15 cellular contexts compared by ENCODE assay signal in the genomic region with DNA sequence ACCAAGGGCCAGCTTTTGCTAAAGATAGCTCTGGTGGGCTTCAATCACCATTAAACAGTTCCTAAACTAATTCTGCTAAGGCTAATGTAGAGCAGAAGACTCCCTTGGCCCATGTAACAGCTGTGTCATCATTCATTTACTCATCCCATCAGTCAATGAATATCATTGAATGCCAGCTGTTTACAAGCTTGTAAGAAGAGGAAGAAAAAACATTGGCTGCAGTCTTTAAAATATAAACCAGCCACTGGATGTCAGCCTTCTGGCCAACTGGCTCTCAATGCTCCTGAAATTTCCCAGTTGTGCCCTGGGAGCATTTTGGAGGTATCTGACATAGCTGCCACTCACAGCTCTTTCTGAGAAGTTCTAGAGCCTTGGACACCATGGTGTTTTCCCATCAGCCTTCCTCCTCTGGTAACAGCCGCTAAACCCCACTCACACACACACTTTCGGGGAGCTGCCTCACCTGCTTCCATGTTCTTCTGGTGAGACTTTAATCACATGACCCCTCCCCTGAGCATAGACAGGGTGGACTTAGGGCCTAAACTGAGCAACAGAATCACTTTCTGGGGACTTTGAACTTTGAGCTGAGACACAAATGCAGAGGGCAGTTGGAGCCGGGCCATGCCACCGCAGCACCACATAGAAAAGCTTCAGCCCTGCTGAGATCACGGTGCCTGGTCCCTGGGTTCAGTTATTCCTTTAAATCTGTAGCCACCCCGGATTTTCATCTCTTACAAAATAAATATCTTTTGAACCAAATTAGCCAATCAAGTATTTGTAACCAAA. TPM values are rescaled to one million over a fixed set of nuclear protein-coding genes. Genes with fewer than 3 reads are reported as not detected.
A peak's percentile ranks its signal among the peaks of the same experiment; 100 is the strongest.
DNase-seq lines count a peak whose midpoint lies in the region; TF ChIP-seq lines count a peak whose summit lies in the region.
"Had no signal": no experiment of that assay in that cellular context is flagged by ENCODE, and none has a peak within 500 bp of the region (broad histone marks: within the 10 kb centered on the region; RNA-seq: fewer than 3 reads in every experiment).

No MANE protein-coding gene starts in this region.

- DNase-seq in A673 (ENCODE audit: low spot score) (peak; percentile 46), HFFc6 (peak; percentile 27), SK-N-DZ (ENCODE audit: low spot score) (peak; percentile 42), kidney tubule cell (ENCODE audit: low spot score) (peak; percentile 23), hippocampal formation (lab: John Stamatoyannopoulos, UW) (no peak), NCI-H1417 treated with DMSO at 0.1 percent for 48 hours (lab: John Stamatoyannopoulos, UW) (no peak), nephron progenitor cell (no peak)
- DNase-seq in activated CD4-positive, CD25-positive, alpha-beta regulatory T cell treated with anti-CD3 and anti-CD28 coated beads, Interleukin-2, amount 50 U/mL, for 72 hours, result no peak
- DNase-seq: NCI-H1105 treated with DMSO at 0.1 percent for 48 hours; NCI-H526 treated with DMSO at 0.1 percent for 48 hours; stimulated activated CD4-positive, alpha-beta T cell treated with anti-CD3 and anti-CD28 coated beads, Interleukin-1b, Interleukin-23, amount 100 ng/mL, for 48 hours; stimulated activated CD8-positive, alpha-beta memory T cell treated with anti-CD3 and anti-CD28 coated beads, Interleukin-4, amount 100 ng/mL, for 48 hours; thyroid gland had no signal

- H3K4me3 ChIP-seq in A673 (ENCODE audit: low read depth, low read length, poor library complexity, severe bottlenecking), result no peak overlapping the region
- H3K4me3 ChIP-seq: SJCRH30, thyroid gland had no signal

- no peaks in the 10 kb centered on the region; the same call in none of the 2 replicates for H3K27me3 Mint-ChIP-seq in HFFc6 (ENCODE audit: insufficient read depth)
- H3K27me3 Mint-ChIP-seq in nephron progenitor cell (ENCODE audit: low read depth, poor library complexity), result peaks cover 16% of the 10 kb centered on the region

- H3K27ac Mint-ChIP-seq in HFFc6 (no peak overlapping the region), nephron progenitor cell (no peak overlapping the region)

- H3K9me3 ChIP-seq in A673 (ENCODE audit: low read depth, low read length, poor library complexity, severe bottlenecking), result no peaks in the 10 kb centered on the region
- H3K9me3 ChIP-seq: SJCRH30, thyroid gland had no signal

- H3K4me3 Mint-ChIP-seq in HFFc6, result no peak overlapping the region
- H3K4me3 Mint-ChIP-seq in nephron progenitor cell, result no peak overlapping the region

- H3K9me3 Mint-ChIP-seq in HFFc6, result no peaks in the 10 kb centered on the region
- H3K9me3 Mint-ChIP-seq in nephron progenitor cell, result no peaks in the 10 kb centered on the region
- H3K9me3 Mint-ChIP-seq: brain had no signal

- CTCF ChIA-PET in A673 (lab: Charles Lee), result interaction anchor here (0.7 kb wide), 1 partner anchor 80 kb away, joined by 3 read pairs; the partner anchor contains the start of gene PCNX1

- POLR2A ChIA-PET in A673 (lab: Charles Lee; ENCODE audit: low non-redundant PET), result interaction anchor here (0.6 kb wide), 1 partner anchor 124 kb away, joined by 6 read pairs; no protein-coding TSS in a partner anchor

- H3K4me1 Mint-ChIP-seq in HFFc6 (ENCODE audit: low read depth), result peaks cover 12% of the 10 kb centered on the region
- peaks cover 17% of the 10 kb centered on the region for H3K4me1 Mint-ChIP-seq in nephron progenitor cell

- BruUV-seq in A673 (replicated peaks; lab: Mats Ljungman, UMichigan), result no TSS peak

- TF ChIP-seq CTCF in A673 (conservative IDR thresholded peaks at IDR 0.05; ENCODE audit: low read depth, low read length), result 0 out of 2 replicates have a peak, but pooled peaks have one; percentile 26
- peak; percentile 38 for TF ChIP-seq CTCF in HFFc6 (IDR thresholded peaks at IDR 0.05)
- TF ChIP-seq CTCF in nephron progenitor cell (IDR thresholded peaks at IDR 0.05), result no peak

- H3K4me1 ChIP-seq in A673 (ENCODE audit: insufficient read depth, low read length, poor library complexity, severe bottlenecking), result peaks cover 5% of the 10 kb centered on the region
- H3K4me1 ChIP-seq: SJCRH30 had no signal

- H3K36me3 ChIP-seq in A673 (ENCODE audit: insufficient read depth, low read length, poor library complexity, severe bottlenecking), result no peaks in the 10 kb centered on the region
- H3K36me3 ChIP-seq: SJCRH30, thyroid gland had no signal

- H3K27ac ChIP-seq in A673 (ENCODE audit: low read depth, low read length, poor library complexity, severe bottlenecking), result no peak overlapping the region
- H3K27ac ChIP-seq: SJCRH30, thyroid gland had no signal

- no peaks in the 10 kb centered on the region for H3K36me3 Mint-ChIP-seq in HFFc6 (ENCODE audit: low read depth)
- H3K36me3 Mint-ChIP-seq in nephron progenitor cell (ENCODE audit: low read depth), result peaks cover 5% of the 10 kb centered on the region
- H3K36me3 Mint-ChIP-seq: brain had no signal

- H3K27me3 ChIP-seq in A673 (replicated peaks; ENCODE audit: insufficient read depth, low read depth, low read length, poor library complexity), result no peaks in the 10 kb centered on the region
- H3K27me3 ChIP-seq: SJCRH30, thyroid gland had no signal

- intact Hi-C loops in A673 (cut with micrococcal nuclease; ENCODE audit: unreplicated experiment), result no loop called here

RNA-seq across cellular contexts. Expression of gene MAP3K9, which starts 18.2 kb away (rescaled TPM):
- 5.4 and 6.4 TPM in 2 replicates for total RNA-seq in A673 (2021)
- total RNA-seq in HFFc6 (2021; fragmentation: NEBNext Ultra II Directional; extraction: Animal tissue kit (Norgen Biotek cat#: 25700)), result under 1 TPM; 0.24 to 0.51 (median 0.31) TPM
- polyA plus RNA-seq in SK-N-DZ (2014; cell fraction: cytosol; rRNA removed), result 2.8 and 3.1 TPM in 2 replicates
- 3.0 and 3.1 TPM in 2 replicates for polyA plus RNA-seq in SK-N-DZ (2014; cell fraction: nucleus; rRNA removed)

Comparison
In these comparisons a context has a peak if more than half of its experiments do, and no peak if none do; other contexts are left out.
1. DNase-seq: peak in A673 (single experiment), HFFc6 (single experiment), SK-N-DZ (single experiment) and kidney tubule cell (single experiment); none in hippocampal formation (0 of 2), NCI-H1417 treated with DMSO at 0.1 percent for 48 hours (single experiment), activated CD4-positive, CD25-positive, alpha-beta regulatory T cell treated with anti-CD3 and anti-CD28 coated beads, Interleukin-2, amount 50 U/mL, for 72 hours (single experiment) and nephron progenitor cell (single experiment).